In genomic region chr7:93890041-93890463, GRCh38 we compare ENCODE assay signal across 8 cellular contexts. TPM values are rescaled to one million over a fixed set of nuclear protein-coding genes. Genes with fewer than 3 reads are reported as not detected.
A peak's percentile ranks its signal among the peaks of the same experiment; 100 is the strongest.
DNase-seq lines count a peak whose midpoint lies in the region; ATAC-seq, FAIRE-seq and TF ChIP-seq lines count a peak whose summit lies in the region.

No MANE protein-coding gene starts in this region.

- ATAC-seq in GM19455 (IDR thresholded peaks at IDR 0.05; ENCODE audit: unreplicated experiment) (peak; percentile 47), HG02678 (IDR thresholded peaks at IDR 0.05; ENCODE audit: unreplicated experiment) (no peak)
- ATAC-seq in CD4-positive, alpha-beta T cell (ENCODE audit: poor library complexity) = no peak

- in situ Hi-C loops in astrocyte of the spinal cord (cut with HindIII; ENCODE audit: low sequenced_read_pairs) = no loop called here

- H3K4me3 Mint-ChIP-seq in IgD-negative memory B cell = peak overlapping the region; percentile 83 to 96 (median 88)
- no peak overlapping the region for H3K4me3 Mint-ChIP-seq in CD4-positive, alpha-beta T cell

- no peak overlapping the region for H3K27ac Mint-ChIP-seq in IgD-negative memory B cell
- H3K27ac Mint-ChIP-seq in CD4-positive, alpha-beta T cell = no peak overlapping the region

- peaks cover 38% of the 10 kb centered on the region for H3K27me3 Mint-ChIP-seq in IgD-negative memory B cell
- H3K27me3 Mint-ChIP-seq in CD4-positive, alpha-beta T cell = peaks cover 59% of the 10 kb centered on the region

- no peaks in the 10 kb centered on the region for H3K36me3 Mint-ChIP-seq in IgD-negative memory B cell
- no peaks in the 10 kb centered on the region for H3K36me3 Mint-ChIP-seq in CD4-positive, alpha-beta T cell (ENCODE audit: low read depth)

- WGBS in stomach, 5 donors = 1 to 4% (median 1%) methylated on average over 28 of the region's 28 CpGs

- peaks cover 0 to 2% of the 10 kb centered on the region in 2 donors for H3K4me1 ChIP-seq in kidney (ENCODE audit: control insufficient read depth in 1 of 2, insufficient read depth in 1 of 2, low read depth in 1 of 2, low read length in 2 of 2)
- peaks cover 0 to 23% (median 15%) of the 10 kb centered on the region in 4 donors for H3K4me1 ChIP-seq in stomach

- intact Hi-C loops in kidney (cut with DNase I) (loop anchor here (10.0 kb wide), 1 partner anchor 195 kb away; no protein-coding TSS in a partner anchor), stomach (cut with DNase I; ENCODE audit: low total_unique reads) (no loop called here)
- intact Hi-C loops in CD4-positive, alpha-beta T cell (cut with DNase I, micrococcal nuclease) = no loop called here

- peak overlapping the region in 1 of 2 donors; percentile 30 for H3K27ac ChIP-seq in kidney (ENCODE audit: low read depth in 2 of 2, low read length in 2 of 2)
- peak overlapping the region in 2 of 5 donors; percentile 53 to 68 for H3K27ac ChIP-seq in stomach
- no peak overlapping the region for H3K27ac ChIP-seq in CD4-positive, alpha-beta T cell (ENCODE audit: low read depth, low read length)

- TF ChIP-seq CTCF in astrocyte of the spinal cord (IDR thresholded peaks at IDR 0.05; ENCODE audit: low read depth, low read length) (peak; percentile 6), kidney (IDR thresholded peaks at IDR 0.05; ENCODE audit: borderline replicate concordance, extremely low read depth, insufficient read depth) (no peak), stomach (IDR thresholded peaks at IDR 0.05) (no peak)
- no peak for TF ChIP-seq CTCF in CD4-positive, alpha-beta T cell (IDR thresholded peaks at IDR 0.05)

- DNase-seq in COR-L47 (lab: John Stamatoyannopoulos, UW) (peak; percentile 6), astrocyte of the spinal cord (ENCODE audit: low read depth, low spot score) (peak; percentile 73), kidney (peak; percentile 75), stomach (no peak)
- DNase-seq in CD4-positive, alpha-beta T cell = no peak

- TF ChIP-seq EP300 in stomach (IDR thresholded peaks at IDR 0.05) = no peak

- CTCF ChIA-PET in CD4-positive, alpha-beta T cell (lab: Charles Lee) = no interaction called here

- no peaks in the 10 kb centered on the region for H3K36me3 ChIP-seq in kidney (ENCODE audit: control insufficient read depth in 1 of 2, insufficient read depth in 2 of 2, low read length in 2 of 2)
- no peaks in the 10 kb centered on the region for H3K36me3 ChIP-seq in stomach

- peaks cover 0 to 36% (median 13%) of the 10 kb centered on the region in 3 donors for H3K27me3 ChIP-seq in stomach
- peaks cover 12% of the 10 kb centered on the region for H3K27me3 ChIP-seq in CD4-positive, alpha-beta T cell (ENCODE audit: control insufficient read depth, insufficient read depth, low read length)

- H3K9me3 ChIP-seq in kidney (ENCODE audit: control insufficient read depth in 1 of 2, low read length in 2 of 2) (no peaks in the 10 kb centered on the region), stomach (no peaks in the 10 kb centered on the region)
- H3K9me3 ChIP-seq in CD4-positive, alpha-beta T cell (ENCODE audit: control insufficient read depth, low read length) = no peaks in the 10 kb centered on the region

- H3K4me3 ChIP-seq in astrocyte of the spinal cord (ENCODE audit: low read depth, low read length) (peak overlapping the region; percentile 66), kidney (ENCODE audit: low read length in 2 of 2) (peak overlapping the region; percentile 77 to 78), stomach (peak overlapping the region; percentile 53 to 66 (median 60))

- H3K9ac ChIP-seq in kidney (ENCODE audit: low read length in 2 of 2) = peak overlapping the region in 1 of 2 donors; percentile 55

- H3K4me1 Mint-ChIP-seq in IgD-negative memory B cell = peaks cover 9 to 14% (median 13%) of the 10 kb centered on the region in 3 donors
- peaks cover 9% of the 10 kb centered on the region for H3K4me1 Mint-ChIP-seq in CD4-positive, alpha-beta T cell (ENCODE audit: low read depth)

- FAIRE-seq in kidney (lab: Jason Lieb, UNC) = no peak

- H3K9me3 Mint-ChIP-seq in IgD-negative memory B cell = no peaks in the 10 kb centered on the region
- H3K9me3 Mint-ChIP-seq in CD4-positive, alpha-beta T cell = no peaks in the 10 kb centered on the region

- POLR2A ChIA-PET in CD4-positive, alpha-beta T cell (lab: Charles Lee) = no interaction called here

- TF ChIP-seq POLR2A in stomach (IDR thresholded peaks at IDR 0.05) = no peak

RNA-seq across cellular contexts. Expression of gene TFPI2, which starts 0.5 kb away (rescaled TPM):
- polyA plus RNA-seq in IgD-negative memory B cell = not detected
- 42.5 TPM for total RNA-seq in kidney
- 7.8 TPM for polyA plus RNA-seq in kidney (ENCODE audit: insufficient read depth, low read depth, low replicate concordance)
- 1 to 10 TPM in 4 of 5 donors, not detected in 1; 2.0 to 6.1 (median 3.8) TPM for total RNA-seq in stomach
- 10 to 100 TPM in 1 of 3 donors, 1 to 10 TPM in 1, under 1 TPM in 1; 0.28 to 15.2 (median 3.4) TPM for polyA plus RNA-seq in stomach
- total RNA-seq in CD4-positive, alpha-beta T cell = not detected

RNA-seq across cellular contexts. Expression of gene GNGT1, which starts 16.3 kb away (rescaled TPM):
- polyA plus RNA-seq in IgD-negative memory B cell (not detected), kidney (ENCODE audit: insufficient read depth, low read depth, low replicate concordance) (not detected), stomach (not detected)
- total RNA-seq in kidney (0.35 TPM), stomach (not detected)
- total RNA-seq in CD4-positive, alpha-beta T cell = not detected

RNA-seq across cellular contexts. Expression of gene GNG11, which starts 31.5 kb away (rescaled TPM):
- polyA plus RNA-seq in IgD-negative memory B cell (2.6 TPM), kidney (ENCODE audit: insufficient read depth, low read depth, low replicate concordance) (45.0 TPM), stomach (10 to 100 TPM; 13.5 to 37.9 (median 37.8) TPM)
- total RNA-seq in kidney (23.1 TPM), stomach (10 to 100 TPM in 4 of 5 donors, 1 to 10 TPM in 1; 2.0 to 32.6 (median 21.5) TPM)
- not detected for total RNA-seq in CD4-positive, alpha-beta T cell

Comparison
In these comparisons a context has a peak if more than half of its experiments do, and no peak if none do; other contexts are left out.
1. DNase-seq: peak in COR-L47 (single experiment), astrocyte of the spinal cord (single experiment) and kidney (single experiment); none in stomach (single experiment) and CD4-positive, alpha-beta T cell (0 of 10).
2. Peak in every context shown above with its lines, with median percentiles within 50 percentile points of each other: H3K4me3 ChIP-seq.